9 cellular contexts compared by ENCODE assay signal in genomic region chr5:73119492-73120157, GRCh38. TPM values are rescaled to one million over a fixed set of nuclear protein-coding genes. Genes with fewer than 3 reads are reported as not detected.
DNase-seq lines count a peak whose midpoint lies in the region; TF ChIP-seq lines count a peak whose summit lies in the region.
"Had no signal": no experiment of that assay in that cellular context is flagged by ENCODE, and none has a peak within 500 bp of the region (broad histone marks: within the 10 kb centered on the region; RNA-seq: fewer than 3 reads in every experiment).

No MANE protein-coding gene starts in this region.

- TF ChIP-seq CTCF in endodermal cell (conservative IDR thresholded peaks at IDR 0.05) (no peak), transverse colon (IDR thresholded peaks at IDR 0.05) (no peak), GM20000 (IDR thresholded peaks at IDR 0.05; ENCODE audit: extremely low read depth, missing control alignments) (no peak)

- H3K9ac ChIP-seq in endodermal cell (ENCODE audit: extremely low read depth, low read length, poor library complexity, severe bottlenecking) = no peak overlapping the region
- peak overlapping the region; percentile 71 to 85 for H3K9ac ChIP-seq in mucosa of rectum (ENCODE audit: low read depth in 1 of 2, low read length in 2 of 2)
- H3K9ac ChIP-seq: BLaER1 treated with 17β-estradiol and CSF1 and Interleukin-3, amounts not matched to agents 10 nM and 100 nM had no signal

- DNase-seq in activated naive CD4-positive, alpha-beta T cell treated with anti-CD3 and anti-CD28 coated beads for 36 hours = peak; percentile 52
- no peak for DNase-seq in activated naive CD4-positive, alpha-beta T cell treated with anti-CD3 and anti-CD28 coated beads, Interleukin-2, amount 50 U/mL, for 16 hours
- peak; percentile 73 for DNase-seq in endodermal cell
- DNase-seq in transverse colon = peak; percentile 75
- no peak for DNase-seq in SHP77 treated with DMSO at 0.1 percent for 48 hours (lab: John Stamatoyannopoulos, UW)
- no peak for DNase-seq in KG1 (lab: John Stamatoyannopoulos, UW)
- DNase-seq in GM20000 (ENCODE audit: low spot score) = no peak

- WGBS in endodermal cell (ENCODE audit: insufficient coverage in 1 of 2, insufficient read length in 1 of 2), 2 experiments = 50 to 69% methylated on average over 22 to 40 of the region's 40 CpGs
- WGBS in transverse colon (ENCODE audit: low coverage in 1 of 2), 2 donors = 31% methylated on average over 40 of the region's 40 CpGs; no CpG with 5 or more reads in 1 of the 2 donors

- TF ChIP-seq EP300 in transverse colon (IDR thresholded peaks at IDR 0.05; ENCODE audit: low read depth) = no peak

- H3K27ac ChIP-seq in endodermal cell (ENCODE audit: low read depth, low read length) = no peak overlapping the region
- peak overlapping the region; percentile 90 to 93 for H3K27ac ChIP-seq in mucosa of rectum (ENCODE audit: low read depth in 2 of 2, low read length in 2 of 2)
- H3K27ac ChIP-seq in transverse colon = peak overlapping the region; percentile 84 to 94 (median 89)

- H3K4me1 Mint-ChIP-seq in activated naive CD4-positive, alpha-beta T cell treated with anti-CD3 and anti-CD28 coated beads for 36 hours (ENCODE audit: low read depth) = peaks cover 22% of the 10 kb centered on the region
- peaks cover 9% of the 10 kb centered on the region for H3K4me1 Mint-ChIP-seq in endodermal cell

- intact Hi-C loops in activated naive CD4-positive, alpha-beta T cell treated with anti-CD3 and anti-CD28 coated beads for 36 hours (cut with micrococcal nuclease) = no loop called here
- intact Hi-C loops in transverse colon (cut with DNase I; ENCODE audit: low total_unique reads) = no loop called here

- no peak overlapping the region for H3K4me3 Mint-ChIP-seq in activated naive CD4-positive, alpha-beta T cell treated with anti-CD3 and anti-CD28 coated beads for 36 hours
- H3K4me3 Mint-ChIP-seq in endodermal cell = peak overlapping the region; percentile 63

- H3K4me3 ChIP-seq in endodermal cell (ENCODE audit: low read length) (no peak overlapping the region), mucosa of rectum (ENCODE audit: low read length in 2 of 2) (peak overlapping the region; percentile 80 to 81), transverse colon (peak overlapping the region in 3 of 4 donors; percentile 45 to 63 (median 61))
- H3K4me3 ChIP-seq: BLaER1 treated with 17β-estradiol and CSF1 and Interleukin-3, amounts not matched to agents 10 nM and 100 nM had no signal

- H3K4me1 ChIP-seq in endodermal cell (ENCODE audit: control insufficient read depth, insufficient read depth, low read length) (no peaks in the 10 kb centered on the region), mucosa of rectum (ENCODE audit: control insufficient read depth in 2 of 2, insufficient read depth in 2 of 2, low read length in 2 of 2) (peaks cover 29 to 61% of the 10 kb centered on the region in 2 donors), transverse colon (peaks cover 0 to 55% (median 42%) of the 10 kb centered on the region in 4 donors)

- peak; percentile 8 for TF ChIP-seq POLR2A in transverse colon (IDR thresholded peaks at IDR 0.05)

- H3K27me3 ChIP-seq in endodermal cell (ENCODE audit: control insufficient read depth, insufficient read depth, low read length, poor library complexity, severe bottlenecking) (peaks cover 91% of the 10 kb centered on the region), mucosa of rectum (ENCODE audit: control insufficient read depth in 2 of 2, insufficient read depth in 2 of 2, low read length in 2 of 2) (no peaks in the 10 kb centered on the region), transverse colon (peaks cover 18% of the 10 kb centered on the region)

- no peaks in the 10 kb centered on the region for H3K36me3 Mint-ChIP-seq in activated naive CD4-positive, alpha-beta T cell treated with anti-CD3 and anti-CD28 coated beads for 36 hours (ENCODE audit: low read depth)
- H3K36me3 Mint-ChIP-seq in endodermal cell (ENCODE audit: low read depth) = no peaks in the 10 kb centered on the region

- H3K36me3 ChIP-seq in endodermal cell (ENCODE audit: control insufficient read depth, insufficient read depth, low read length) (no peaks in the 10 kb centered on the region), mucosa of rectum (ENCODE audit: control insufficient read depth in 2 of 2, insufficient read depth in 2 of 2, low read length in 2 of 2) (peaks cover 12 to 15% of the 10 kb centered on the region in 2 donors), transverse colon (no peaks in the 10 kb centered on the region)
- H3K36me3 ChIP-seq: BLaER1 treated with 17β-estradiol and CSF1 and Interleukin-3, amounts not matched to agents 10 nM and 100 nM had no signal

- peaks cover 72% of the 10 kb centered on the region for H3K27me3 Mint-ChIP-seq in activated naive CD4-positive, alpha-beta T cell treated with anti-CD3 and anti-CD28 coated beads for 36 hours (ENCODE audit: low read depth)
- H3K27me3 Mint-ChIP-seq in endodermal cell (ENCODE audit: insufficient read depth) = peaks cover 72% of the 10 kb centered on the region

- H3K9me3 ChIP-seq in endodermal cell (ENCODE audit: control insufficient read depth, low read length) (no peaks in the 10 kb centered on the region), mucosa of rectum (ENCODE audit: control insufficient read depth in 2 of 2, low read length in 2 of 2) (no peaks in the 10 kb centered on the region), transverse colon (no peaks in the 10 kb centered on the region)

- in situ Hi-C loops in transverse colon (cut with MboI; ENCODE audit: low pct_ligation_motif_present in 1 of 4, low pct_unique_long_range_greater_than_20kb in 1 of 4, low sequenced_read_pairs in 3 of 4) = no loop called here

- H3K27ac Mint-ChIP-seq in activated naive CD4-positive, alpha-beta T cell treated with anti-CD3 and anti-CD28 coated beads for 36 hours = no peak overlapping the region
- no peak overlapping the region for H3K27ac Mint-ChIP-seq in endodermal cell

- CTCF ChIA-PET in activated naive CD4-positive, alpha-beta T cell treated with anti-CD3 and anti-CD28 coated beads for 36 hours (lab: Charles Lee) = no interaction called here

- H3K9me3 Mint-ChIP-seq in activated naive CD4-positive, alpha-beta T cell treated with anti-CD3 and anti-CD28 coated beads for 36 hours = no peaks in the 10 kb centered on the region
- H3K9me3 Mint-ChIP-seq in endodermal cell = no peaks in the 10 kb centered on the region

RNA-seq across cellular contexts. Expression of gene TMEM171, which starts 0.8 kb away (rescaled TPM):
- not detected for total RNA-seq in activated naive CD4-positive, alpha-beta T cell treated with anti-CD3 and anti-CD28 coated beads for 36 hours
- total RNA-seq in endodermal cell (under 1 TPM; 0.57 to 0.73 TPM), transverse colon (100 to 1,000 TPM in 2 of 4 donors, 10 to 100 TPM in 2; 32.8 to 179 (median 114) TPM)
- not detected for polyA plus RNA-seq in endodermal cell (2013, experiment 1 of 2)
- not detected for polyA plus RNA-seq in endodermal cell (2013, experiment 2 of 2)

RNA-seq across cellular contexts. Expression of gene TMEM174, which starts 53.4 kb away (rescaled TPM):
- total RNA-seq in activated naive CD4-positive, alpha-beta T cell treated with anti-CD3 and anti-CD28 coated beads for 36 hours = not detected
- total RNA-seq in endodermal cell = not detected
- polyA plus RNA-seq in endodermal cell (2013, experiment 1 of 2) = not detected
- polyA plus RNA-seq in endodermal cell (2013, experiment 2 of 2) = not detected
- under 1 TPM in 1 of 4 donors, not detected in 3; 0.64 TPM for total RNA-seq in transverse colon

Comparison
In these comparisons a context has a peak if more than half of its experiments do, and no peak if none do; other contexts are left out.
1. DNase-seq: peak in activated naive CD4-positive, alpha-beta T cell treated with anti-CD3 and anti-CD28 coated beads for 36 hours (single experiment), endodermal cell (single experiment) and transverse colon (single experiment); none in activated naive CD4-positive, alpha-beta T cell treated with anti-CD3 and anti-CD28 coated beads, Interleukin-2, amount 50 U/mL, for 16 hours (single experiment), SHP77 treated with DMSO at 0.1 percent for 48 hours (single experiment), KG1 (single experiment) and GM20000 (single experiment).
2. RNA of gene TMEM171, which starts 0.8 kb away (total RNA-seq): 32.8 to 179 TPM in transverse colon; 0.57 to 0.73 TPM in endodermal cell and not detected in activated naive CD4-positive, alpha-beta T cell treated with anti-CD3 and anti-CD28 coated beads for 36 hours; every median in the first group is over 10 times any median in the second.